16 cellular contexts compared by ENCODE assay signal in the genomic region with DNA sequence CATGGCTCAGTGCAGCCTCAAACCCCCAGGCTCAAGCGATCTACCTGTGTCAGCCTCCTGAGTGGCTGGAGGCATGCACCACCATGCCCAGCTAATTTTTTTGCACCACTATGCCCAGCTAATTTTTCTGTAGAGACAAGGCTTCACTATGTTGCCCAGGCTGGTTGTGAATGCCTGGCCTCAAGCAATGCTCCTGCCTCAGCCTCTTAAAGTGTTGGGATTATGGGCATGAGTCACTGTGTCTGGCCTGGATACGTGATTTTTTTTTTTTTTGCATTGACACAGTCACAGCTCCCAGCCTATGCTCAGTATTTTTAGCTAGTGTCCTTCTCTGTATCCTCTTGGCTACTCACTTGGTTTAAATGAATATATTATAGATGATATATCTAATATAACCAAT.
A peak's percentile ranks its signal among the peaks of the same experiment; 100 is the strongest.
DNase-seq lines count a peak whose midpoint lies in the region; ATAC-seq and TF ChIP-seq lines count a peak whose summit lies in the region.
"Had no signal": no experiment of that assay in that cellular context is flagged by ENCODE, and none has a peak within 500 bp of the region (broad histone marks: within the 10 kb centered on the region; RNA-seq: fewer than 3 reads in every experiment).

No MANE protein-coding gene starts in this region.

- H3K4me3 ChIP-seq in WERI-Rb-1 (ENCODE audit: low read depth, low read length) (no peak overlapping the region), upper lobe of right lung (no peak overlapping the region)

- no peak for ATAC-seq in activated naive CD8-positive, alpha-beta T cell treated with anti-CD3 and anti-CD28 coated beads, Interleukin-2, amount 10 ng/mL, durations not matched to agents 7 days and 5 days (ENCODE audit: low read depth)
- no peak for ATAC-seq in activated naive CD8-positive, alpha-beta T cell treated with anti-CD3 and anti-CD28 coated beads, Interleukin-2, amount 50 U/mL, for 24 hours
- ATAC-seq in upper lobe of right lung: no peak
- ATAC-seq in HG02678 (IDR thresholded peaks at IDR 0.05; ENCODE audit: unreplicated experiment): no peak
- ATAC-seq in HG03280 (IDR thresholded peaks at IDR 0.05; ENCODE audit: unreplicated experiment): no peak
- ATAC-seq: WTC11 had no signal

- peaks cover 15% of the 10 kb centered on the region for H3K9me3 ChIP-seq in WERI-Rb-1 (ENCODE audit: severe bottlenecking)
- no peaks in the 10 kb centered on the region for H3K9me3 ChIP-seq in upper lobe of right lung

- intact Hi-C loops in upper lobe of right lung (cut with DNase I): no loop called here

- DNase-seq in activated naive CD8-positive, alpha-beta T cell treated with anti-CD3 and anti-CD28 coated beads, Interleukin-2, amount 10 ng/mL, durations not matched to agents 7 days and 5 days: peak; percentile 7
- no peak for DNase-seq in activated naive CD8-positive, alpha-beta T cell treated with anti-CD3 and anti-CD28 coated beads, Interleukin-2, amount 50 U/mL, for 24 hours
- DNase-seq in WERI-Rb-1 (no peak), glutamatergic neuron (no peak), upper lobe of right lung (peak; percentile 6), NCI-H345 treated with DMSO at 0.1 percent for 48 hours (lab: John Stamatoyannopoulos, UW; ENCODE audit: unreplicated experiment) (no peak)
- DNase-seq: DND-41; MM.1S; NCI-H446 treated with DMSO at 0.1 percent for 48 hours; stimulated activated CD4-positive, alpha-beta T cell treated with anti-CD3 and anti-CD28 coated beads, Interleukin-12 subunit alpha, Interleukin-12 subunit beta, amount 100 ng/mL, for 4 hours had no signal

- H3K27me3 ChIP-seq in WERI-Rb-1 (ENCODE audit: insufficient read depth, low read depth, severe bottlenecking) (no peaks in the 10 kb centered on the region), upper lobe of right lung (no peaks in the 10 kb centered on the region)

- POLR2A ChIA-PET in activated naive CD8-positive, alpha-beta T cell treated with anti-CD3 and anti-CD28 coated beads, Interleukin-2, amount 10 ng/mL, durations not matched to agents 7 days and 5 days (lab: Charles Lee): interaction anchor here (0.6 kb wide), 1 partner anchor 57 kb away, joined by 3 read pairs; no protein-coding TSS in a partner anchor

- no peak for TF ChIP-seq CTCF in WERI-Rb-1 (IDR thresholded peaks at IDR 0.05; ENCODE audit: low read depth, low read length)
- TF ChIP-seq CTCF in glutamatergic neuron (IDR thresholded peaks at IDR 0.05; ENCODE audit: partially characterized antibody, unreplicated experiment): no peak
- TF ChIP-seq CTCF in upper lobe of right lung (IDR thresholded peaks at IDR 0.05): no peak

- H3K4me3 Mint-ChIP-seq in activated naive CD8-positive, alpha-beta T cell treated with anti-CD3 and anti-CD28 coated beads, Interleukin-2, amount 10 ng/mL, durations not matched to agents 7 days and 5 days: no peak overlapping the region
- H3K4me3 Mint-ChIP-seq in activated naive CD8-positive, alpha-beta T cell treated with anti-CD3 and anti-CD28 coated beads, Interleukin-2, amount 50 U/mL, for 24 hours: no peak overlapping the region
- H3K4me3 Mint-ChIP-seq in glutamatergic neuron (ENCODE audit: unreplicated experiment): no peak overlapping the region
- H3K4me3 Mint-ChIP-seq: brain, nephron, type B pancreatic cell, WTC11 had no signal

- peaks cover 19% of the 10 kb centered on the region for H3K27me3 Mint-ChIP-seq in activated naive CD8-positive, alpha-beta T cell treated with anti-CD3 and anti-CD28 coated beads, Interleukin-2, amount 10 ng/mL, durations not matched to agents 7 days and 5 days
- H3K27me3 Mint-ChIP-seq in activated naive CD8-positive, alpha-beta T cell treated with anti-CD3 and anti-CD28 coated beads, Interleukin-2, amount 50 U/mL, for 24 hours: no peaks in the 10 kb centered on the region
- H3K27me3 Mint-ChIP-seq in glutamatergic neuron (ENCODE audit: unreplicated experiment): peaks cover 7% of the 10 kb centered on the region
- H3K27me3 Mint-ChIP-seq: type B pancreatic cell had no signal

- peaks cover 10% of the 10 kb centered on the region for H3K4me1 Mint-ChIP-seq in activated naive CD8-positive, alpha-beta T cell treated with anti-CD3 and anti-CD28 coated beads, Interleukin-2, amount 10 ng/mL, durations not matched to agents 7 days and 5 days
- H3K4me1 Mint-ChIP-seq in activated naive CD8-positive, alpha-beta T cell treated with anti-CD3 and anti-CD28 coated beads, Interleukin-2, amount 50 U/mL, for 24 hours: peaks cover 8% of the 10 kb centered on the region
- H3K4me1 Mint-ChIP-seq in glutamatergic neuron (ENCODE audit: low read depth, unreplicated experiment): peaks cover 1% of the 10 kb centered on the region
- H3K4me1 Mint-ChIP-seq: brain, nephron, WTC11 had no signal

- H3K36me3 Mint-ChIP-seq in activated naive CD8-positive, alpha-beta T cell treated with anti-CD3 and anti-CD28 coated beads, Interleukin-2, amount 10 ng/mL, durations not matched to agents 7 days and 5 days: no peaks in the 10 kb centered on the region
- no peaks in the 10 kb centered on the region for H3K36me3 Mint-ChIP-seq in activated naive CD8-positive, alpha-beta T cell treated with anti-CD3 and anti-CD28 coated beads, Interleukin-2, amount 50 U/mL, for 24 hours (ENCODE audit: low read depth)
- no peaks in the 10 kb centered on the region for H3K36me3 Mint-ChIP-seq in glutamatergic neuron (ENCODE audit: unreplicated experiment)
- H3K36me3 Mint-ChIP-seq: type B pancreatic cell, WTC11 had no signal

- H3K36me3 ChIP-seq in WERI-Rb-1 (peaks cover 5% of the 10 kb centered on the region; the same call in 1 of the 2 replicates), upper lobe of right lung (no peaks in the 10 kb centered on the region)

- H3K27ac ChIP-seq in WERI-Rb-1 (0 out of 2 replicates have a peak overlapping the region, but pooled peaks have one; percentile 19), upper lobe of right lung (no peak overlapping the region)

- peaks cover under 1% of the 10 kb centered on the region for H3K9me3 Mint-ChIP-seq in activated naive CD8-positive, alpha-beta T cell treated with anti-CD3 and anti-CD28 coated beads, Interleukin-2, amount 10 ng/mL, durations not matched to agents 7 days and 5 days
- peaks cover 1% of the 10 kb centered on the region for H3K9me3 Mint-ChIP-seq in activated naive CD8-positive, alpha-beta T cell treated with anti-CD3 and anti-CD28 coated beads, Interleukin-2, amount 50 U/mL, for 24 hours
- H3K9me3 Mint-ChIP-seq in glutamatergic neuron (ENCODE audit: unreplicated experiment): peaks cover 2% of the 10 kb centered on the region
- H3K9me3 Mint-ChIP-seq: type B pancreatic cell had no signal

- H3K27ac Mint-ChIP-seq in activated naive CD8-positive, alpha-beta T cell treated with anti-CD3 and anti-CD28 coated beads, Interleukin-2, amount 10 ng/mL, durations not matched to agents 7 days and 5 days: no peak overlapping the region
- no peak overlapping the region for H3K27ac Mint-ChIP-seq in activated naive CD8-positive, alpha-beta T cell treated with anti-CD3 and anti-CD28 coated beads, Interleukin-2, amount 50 U/mL, for 24 hours
- peak overlapping the region; percentile 83 for H3K27ac Mint-ChIP-seq in glutamatergic neuron (ENCODE audit: unreplicated experiment)
- H3K27ac Mint-ChIP-seq: brain, nephron, type B pancreatic cell, WTC11 had no signal

- H3K4me1 ChIP-seq in upper lobe of right lung: no peaks in the 10 kb centered on the region

Comparison
In these comparisons a context has a peak if more than half of its experiments do, and no peak if none do; other contexts are left out.
1. DNase-seq: peak in activated naive CD8-positive, alpha-beta T cell treated with anti-CD3 and anti-CD28 coated beads, Interleukin-2, amount 10 ng/mL, durations not matched to agents 7 days and 5 days (single experiment) and upper lobe of right lung (single experiment); none in activated naive CD8-positive, alpha-beta T cell treated with anti-CD3 and anti-CD28 coated beads, Interleukin-2, amount 50 U/mL, for 24 hours (single experiment), WERI-Rb-1 (single experiment), glutamatergic neuron (single experiment) and NCI-H345 treated with DMSO at 0.1 percent for 48 hours (single experiment).